In the genomic region with DNA sequence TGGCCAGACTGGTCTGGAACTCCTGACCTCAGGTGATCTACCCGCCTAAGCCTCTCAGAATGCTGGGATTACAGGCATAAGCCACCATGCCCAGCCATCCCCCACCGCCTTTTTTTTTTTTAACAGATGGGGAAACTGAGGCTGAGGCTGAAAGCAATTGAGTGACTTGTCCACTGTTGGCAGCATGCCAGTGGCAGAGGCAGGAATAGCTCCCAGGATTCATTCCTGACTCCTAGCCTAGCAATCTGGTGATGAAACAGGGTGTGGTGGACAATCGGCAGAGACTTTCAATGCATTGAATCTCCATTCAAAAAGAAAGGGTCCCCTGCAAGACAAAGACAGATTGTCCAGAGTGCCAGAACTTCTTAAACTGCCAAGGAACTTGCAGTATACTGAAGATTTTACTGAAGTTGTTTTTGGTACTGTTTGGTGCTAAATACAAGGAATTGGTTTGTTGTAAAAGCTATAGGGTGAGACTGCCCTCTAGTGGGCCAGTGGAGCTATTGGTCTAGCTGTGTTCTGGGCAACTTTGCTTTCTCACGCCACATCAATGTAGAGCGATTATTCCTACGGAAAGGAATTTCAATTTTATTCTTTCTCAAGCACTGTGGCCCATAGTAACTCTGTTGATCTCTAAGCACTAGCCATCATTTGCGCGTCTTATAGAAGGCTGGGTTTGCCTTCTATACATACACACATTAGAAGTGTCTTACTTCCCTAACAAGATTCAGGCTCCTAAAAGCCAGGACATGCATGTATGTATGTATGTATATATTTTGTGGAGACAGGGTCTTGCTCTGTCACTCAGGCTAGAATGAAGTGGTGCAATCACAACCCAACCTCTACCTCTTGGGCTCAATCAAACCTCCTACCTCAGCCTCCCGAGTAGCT, we compare ENCODE assay signal across 8 cellular contexts. TPM values are rescaled to one million over a fixed set of nuclear protein-coding genes. Genes with fewer than 3 reads are reported as not detected.
DNase-seq lines count a peak whose midpoint lies in the region; ATAC-seq and TF ChIP-seq lines count a peak whose summit lies in the region.

No MANE protein-coding gene starts in this region.

- H3K27ac Mint-ChIP-seq in CD4-positive, CD25-positive, alpha-beta regulatory T cell: no peak overlapping the region
- no peak overlapping the region for H3K27ac Mint-ChIP-seq in naive B cell

- H3K9me3 Mint-ChIP-seq in CD4-positive, CD25-positive, alpha-beta regulatory T cell: no peaks in the 10 kb centered on the region
- H3K9me3 Mint-ChIP-seq in naive B cell: no peaks in the 10 kb centered on the region

- no peaks in the 10 kb centered on the region for H3K36me3 Mint-ChIP-seq in CD4-positive, CD25-positive, alpha-beta regulatory T cell
- no peaks in the 10 kb centered on the region for H3K36me3 Mint-ChIP-seq in naive B cell

- no peaks in the 10 kb centered on the region for H3K27me3 ChIP-seq in CD4-positive, CD25-positive, alpha-beta regulatory T cell (ENCODE audit: control insufficient read depth, insufficient read depth, low read length)

- no peak overlapping the region for H3K4me3 Mint-ChIP-seq in CD4-positive, CD25-positive, alpha-beta regulatory T cell
- no peak overlapping the region for H3K4me3 Mint-ChIP-seq in naive B cell

- ATAC-seq in CD4-positive, CD25-positive, alpha-beta regulatory T cell (ENCODE audit: low read depth in 2 of 2): peak in 1 of 2 donors; percentile 45
- ATAC-seq in HG03196 (IDR thresholded peaks at IDR 0.05; ENCODE audit: unreplicated experiment) (peak; percentile 55), naive B cell (ENCODE audit: low read depth in 2 of 2) (peak; percentile 40 to 51), HG02973 (IDR thresholded peaks at IDR 0.05; ENCODE audit: unreplicated experiment) (no peak)

- H3K36me3 ChIP-seq in CD4-positive, CD25-positive, alpha-beta regulatory T cell (ENCODE audit: control insufficient read depth, insufficient read depth, low read length): no peaks in the 10 kb centered on the region

- no peaks in the 10 kb centered on the region for H3K4me1 ChIP-seq in CD4-positive, CD25-positive, alpha-beta regulatory T cell (ENCODE audit: control insufficient read depth, insufficient read depth, low read length, poor library complexity, severe bottlenecking)

- no peak overlapping the region for H3K4me3 ChIP-seq in CD4-positive, CD25-positive, alpha-beta regulatory T cell (ENCODE audit: low read depth, low read length)
- H3K4me3 ChIP-seq in epithelial cell of proximal tubule (ENCODE audit: low read depth, low read length): no peak overlapping the region

- no peaks in the 10 kb centered on the region for H3K9me3 ChIP-seq in CD4-positive, CD25-positive, alpha-beta regulatory T cell (ENCODE audit: control insufficient read depth in 2 of 2, low read length in 2 of 2)

- H3K27me3 Mint-ChIP-seq in CD4-positive, CD25-positive, alpha-beta regulatory T cell: no peaks in the 10 kb centered on the region
- H3K27me3 Mint-ChIP-seq in naive B cell: peaks cover 0 to 17% (median 11%) of the 10 kb centered on the region in 3 donors

- DNase-seq in CD4-positive, CD25-positive, alpha-beta regulatory T cell: peak; percentile 48 to 80 (median 70)
- DNase-seq in NOMO-1 treated with DMSO at 0.1 percent for 48 hours (lab: John Stamatoyannopoulos, UW; ENCODE audit: unreplicated experiment) (peak; percentile 75), epithelial cell of proximal tubule (ENCODE audit: low read depth) (peak; percentile 68), naive B cell (peak; percentile 58)
- peak; percentile 15 for DNase-seq in activated CD8-positive, alpha-beta memory T cell treated with anti-CD3 and anti-CD28 coated beads, Interleukin-2, amount 50 U/mL, for 24 hours (ENCODE audit: extremely low read depth)
- peak; percentile 11 to 21 for DNase-seq in stimulated activated CD8-positive, alpha-beta memory T cell treated with anti-CD3 and anti-CD28 coated beads, Interleukin-7, amount 100 ng/mL, for 48 hours (ENCODE audit: extremely low read depth in 1 of 2, low read depth in 1 of 2)

- H3K27ac ChIP-seq in CD4-positive, CD25-positive, alpha-beta regulatory T cell (ENCODE audit: insufficient read depth, low read length, poor library complexity, severe bottlenecking): no peak overlapping the region

- H3K4me1 Mint-ChIP-seq in CD4-positive, CD25-positive, alpha-beta regulatory T cell: peaks cover 0 to 3% (median 0%) of the 10 kb centered on the region in 4 donors
- no peaks in the 10 kb centered on the region for H3K4me1 Mint-ChIP-seq in naive B cell

- peak; percentile 99 for TF ChIP-seq CTCF in epithelial cell of proximal tubule (conservative IDR thresholded peaks at IDR 0.05; ENCODE audit: low read depth, low read length)

RNA-seq across cellular contexts. Expression of a gene that starts 21.0 kb away (rescaled TPM):
- total RNA-seq in CD4-positive, CD25-positive, alpha-beta regulatory T cell: not detected
- polyA plus RNA-seq in CD4-positive, CD25-positive, alpha-beta regulatory T cell: not detected
- not detected in 2 replicates for total RNA-seq in epithelial cell of proximal tubule
- not detected for polyA plus RNA-seq in naive B cell (ENCODE audit: low read depth in 6 of 6)

RNA-seq across cellular contexts. Expression of a gene that starts 32.2 kb away (rescaled TPM):
- 0.10 TPM for total RNA-seq in CD4-positive, CD25-positive, alpha-beta regulatory T cell
- not detected for polyA plus RNA-seq in CD4-positive, CD25-positive, alpha-beta regulatory T cell
- 4.8 and 10.8 TPM in 2 replicates for total RNA-seq in epithelial cell of proximal tubule
- under 1 TPM in 2 of 6 donors, not detected in 4; 0.12 to 0.20 TPM for polyA plus RNA-seq in naive B cell (ENCODE audit: low read depth in 6 of 6)

Comparison
In these comparisons a context has a peak if more than half of its experiments do, and no peak if none do; other contexts are left out.
1. DNase-seq: peak in every context shown above with its lines; median percentile 75 in NOMO-1 treated with DMSO at 0.1 percent for 48 hours; 70 in CD4-positive, CD25-positive, alpha-beta regulatory T cell; 68 in epithelial cell of proximal tubule; 58 in naive B cell; 16 in stimulated activated CD8-positive, alpha-beta memory T cell treated with anti-CD3 and anti-CD28 coated beads, Interleukin-7, amount 100 ng/mL, for 48 hours; 15 in activated CD8-positive, alpha-beta memory T cell treated with anti-CD3 and anti-CD28 coated beads, Interleukin-2, amount 50 U/mL, for 24 hours.